In genomic region chr12:109983432-109984142, GRCh38 we compare ENCODE assay signal across 27 cellular contexts. TPM values are rescaled to one million over a fixed set of nuclear protein-coding genes. Genes with fewer than 3 reads are reported as not detected.
A peak's percentile ranks its signal among the peaks of the same experiment; 100 is the strongest.
DNase-seq lines count a peak whose midpoint lies in the region; ATAC-seq and TF ChIP-seq lines count a peak whose summit lies in the region.
"Had no signal": no experiment of that assay in that cellular context is flagged by ENCODE, and none has a peak within 500 bp of the region (broad histone marks: within the 10 kb centered on the region; RNA-seq: fewer than 3 reads in every experiment).

No MANE protein-coding gene starts in this region.

- H3K4me3 ChIP-seq in heart right ventricle: no peak overlapping the region
- H3K4me3 ChIP-seq: gastrocnemius medialis, HAP-1, Peyer's patch, suprapubic skin had no signal

- peaks cover 7% of the 10 kb centered on the region for H3K9me3 Mint-ChIP-seq in activated CD8-positive, alpha-beta T cell treated with anti-CD3 and anti-CD28 coated beads for 36 hours
- no peaks in the 10 kb centered on the region for H3K9me3 Mint-ChIP-seq in activated CD8-positive, alpha-beta T cell treated with anti-CD3 and anti-CD28 coated beads, Interleukin-2, amount 10 ng/mL, durations not matched to agents 7 days and 5 days (ENCODE audit: insufficient read depth)
- H3K9me3 Mint-ChIP-seq in stimulated activated effector memory CD8-positive, alpha-beta T cell treated with anti-CD3 and anti-CD28 coated beads, Interleukin-12 subunit alpha, Interleukin-12 subunit beta, amount 100 ng/mL, for 72 hours: peaks cover 1% of the 10 kb centered on the region
- H3K9me3 Mint-ChIP-seq: CD4-positive, alpha-beta T cell; natural killer cell had no signal

- no peak for ATAC-seq in activated CD8-positive, alpha-beta T cell treated with anti-CD3 and anti-CD28 coated beads for 36 hours
- ATAC-seq in activated CD8-positive, alpha-beta T cell treated with anti-CD3 and anti-CD28 coated beads, Interleukin-2, amount 10 ng/mL, durations not matched to agents 7 days and 5 days: no peak
- ATAC-seq in T-helper 17 cell (no peak), heart right ventricle (peak in 6 of 8 donors; percentile 30 to 78 (median 60))
- no peak for ATAC-seq in stimulated activated effector memory CD8-positive, alpha-beta T cell treated with anti-CD3 and anti-CD28 coated beads, Interleukin-12 subunit alpha, Interleukin-12 subunit beta, amount 100 ng/mL, for 72 hours
- ATAC-seq: activated CD8-positive, alpha-beta memory T cell treated with anti-CD3 and anti-CD28 coated beads, Interleukin-2, amount 10 ng/mL, durations not matched to agents 7 days and 5 days; gastrocnemius medialis; natural killer cell had no signal

- WGBS in heart right ventricle, 2 donors: 67 to 84% methylated on average over 8 of the region's 8 CpGs

- no peaks in the 10 kb centered on the region for H3K27me3 Mint-ChIP-seq in activated CD8-positive, alpha-beta T cell treated with anti-CD3 and anti-CD28 coated beads for 36 hours
- no peaks in the 10 kb centered on the region for H3K27me3 Mint-ChIP-seq in activated CD8-positive, alpha-beta T cell treated with anti-CD3 and anti-CD28 coated beads, Interleukin-2, amount 10 ng/mL, durations not matched to agents 7 days and 5 days (ENCODE audit: low read depth)
- H3K27me3 Mint-ChIP-seq in T-helper 17 cell: no peaks in the 10 kb centered on the region
- H3K27me3 Mint-ChIP-seq: activated CD8-positive, alpha-beta memory T cell treated with anti-CD3 and anti-CD28 coated beads, Interleukin-2, amount 10 ng/mL, durations not matched to agents 7 days and 5 days; activated naive CD8-positive, alpha-beta T cell treated with anti-CD3 and anti-CD28 coated beads, Interleukin-2, amount 10 ng/mL, durations not matched to agents 7 days and 5 days; CD4-positive, alpha-beta T cell had no signal

- POLR2A ChIA-PET in activated CD8-positive, alpha-beta T cell treated with anti-CD3 and anti-CD28 coated beads for 36 hours (lab: Charles Lee): interaction anchor here (1.7 to 3.4 kb wide), 2 partner anchors 9 to 12 kb away, joined by 8 to 16 read pairs; partner anchors contain the start of gene GIT2
- POLR2A ChIA-PET in activated CD8-positive, alpha-beta T cell treated with anti-CD3 and anti-CD28 coated beads, Interleukin-2, amount 10 ng/mL, durations not matched to agents 7 days and 5 days (lab: Charles Lee): no interaction called here

- CTCF ChIA-PET in activated CD8-positive, alpha-beta T cell treated with anti-CD3 and anti-CD28 coated beads for 36 hours (lab: Charles Lee): no interaction called here
- CTCF ChIA-PET in activated CD8-positive, alpha-beta T cell treated with anti-CD3 and anti-CD28 coated beads, Interleukin-2, amount 10 ng/mL, durations not matched to agents 7 days and 5 days (lab: Charles Lee): no interaction called here

- H3K4me1 Mint-ChIP-seq in activated CD8-positive, alpha-beta T cell treated with anti-CD3 and anti-CD28 coated beads for 36 hours (ENCODE audit: low read depth): peaks cover 58% of the 10 kb centered on the region
- peaks cover 36% of the 10 kb centered on the region for H3K4me1 Mint-ChIP-seq in activated CD8-positive, alpha-beta T cell treated with anti-CD3 and anti-CD28 coated beads, Interleukin-2, amount 10 ng/mL, durations not matched to agents 7 days and 5 days (ENCODE audit: low read depth)
- peaks cover 16% of the 10 kb centered on the region for H3K4me1 Mint-ChIP-seq in T-helper 17 cell
- H3K4me1 Mint-ChIP-seq in stimulated activated effector memory CD8-positive, alpha-beta T cell treated with anti-CD3 and anti-CD28 coated beads, Interleukin-12 subunit alpha, Interleukin-12 subunit beta, amount 100 ng/mL, for 72 hours: peaks cover 33% of the 10 kb centered on the region

- H3K4me3 Mint-ChIP-seq in activated CD8-positive, alpha-beta T cell treated with anti-CD3 and anti-CD28 coated beads for 36 hours: no peak overlapping the region
- no peak overlapping the region for H3K4me3 Mint-ChIP-seq in activated CD8-positive, alpha-beta T cell treated with anti-CD3 and anti-CD28 coated beads, Interleukin-2, amount 10 ng/mL, durations not matched to agents 7 days and 5 days
- H3K4me3 Mint-ChIP-seq in T-helper 17 cell: no peak overlapping the region
- H3K4me3 Mint-ChIP-seq in stimulated activated effector memory CD8-positive, alpha-beta T cell treated with anti-CD3 and anti-CD28 coated beads, Interleukin-12 subunit alpha, Interleukin-12 subunit beta, amount 100 ng/mL, for 72 hours: no peak overlapping the region
- H3K4me3 Mint-ChIP-seq: activated CD8-positive, alpha-beta memory T cell treated with anti-CD3 and anti-CD28 coated beads, Interleukin-2, amount 10 ng/mL, durations not matched to agents 7 days and 5 days; activated naive CD8-positive, alpha-beta T cell treated with anti-CD3 and anti-CD28 coated beads, Interleukin-2, amount 10 ng/mL, durations not matched to agents 7 days and 5 days; CD4-positive, alpha-beta T cell; natural killer cell had no signal

- H3K27ac ChIP-seq in heart right ventricle (peak overlapping the region in 1 of 10 donors; percentile 72), substantia nigra (ENCODE audit: low read depth, low read length, poor library complexity, severe bottlenecking) (no peak overlapping the region)
- H3K27ac ChIP-seq: gastrocnemius medialis, Peyer's patch, suprapubic skin had no signal

- H3K36me3 ChIP-seq in heart right ventricle: peaks cover 0 to 100% (median 67%) of the 10 kb centered on the region in 9 donors

- no peak for DNase-seq in activated CD8-positive, alpha-beta T cell treated with anti-CD3 and anti-CD28 coated beads for 36 hours
- no peak for DNase-seq in activated CD8-positive, alpha-beta T cell treated with anti-CD3 and anti-CD28 coated beads, Interleukin-2, amount 10 ng/mL, durations not matched to agents 7 days and 5 days
- DNase-seq in T-helper 17 cell (no peak), heart right ventricle (no peak), SKM-1 (lab: John Stamatoyannopoulos, UW; ENCODE audit: unreplicated experiment) (no peak), SHP77 treated with DMSO at 0.1 percent for 48 hours (lab: John Stamatoyannopoulos, UW) (no peak), substantia nigra (lab: John Stamatoyannopoulos, UW) (no peak)
- DNase-seq in stimulated activated effector memory CD8-positive, alpha-beta T cell treated with anti-CD3 and anti-CD28 coated beads, Interleukin-12 subunit alpha, Interleukin-12 subunit beta, amount 100 ng/mL, for 72 hours (ENCODE audit: low spot score in 2 of 2): no peak
- DNase-seq: activated CD4-positive, alpha-beta T cell treated with anti-CD3 and anti-CD28 coated beads for 1 hour; activated CD8-positive, alpha-beta memory T cell treated with anti-CD3 and anti-CD28 coated beads, Interleukin-2, amount 10 ng/mL, durations not matched to agents 7 days and 5 days; activated naive CD8-positive, alpha-beta T cell treated with anti-CD3 and anti-CD28 coated beads, Interleukin-2, amount 10 ng/mL, durations not matched to agents 7 days and 5 days; CD4-positive, alpha-beta T cell; cerebellar nuclear complex; gastrocnemius medialis; KG1; MM.1S; natural killer cell; NCI-H1436; NCI-H2081 treated with DMSO at 0.1 percent for 48 hours; NCI-H226; NCI-H69; occipital lobe; Peyer's patch; small intestine; stimulated activated CD4-positive, alpha-beta T cell treated with anti-CD3 and anti-CD28 coated beads, Interleukin-2, amount 100 ng/mL, for 24 hours had no signal

- H3K36me3 Mint-ChIP-seq in activated CD8-positive, alpha-beta T cell treated with anti-CD3 and anti-CD28 coated beads for 36 hours (ENCODE audit: low read depth): peaks cover 73% of the 10 kb centered on the region
- H3K36me3 Mint-ChIP-seq in activated CD8-positive, alpha-beta T cell treated with anti-CD3 and anti-CD28 coated beads, Interleukin-2, amount 10 ng/mL, durations not matched to agents 7 days and 5 days (ENCODE audit: low read depth): peaks cover 70% of the 10 kb centered on the region
- peaks cover 13% of the 10 kb centered on the region for H3K36me3 Mint-ChIP-seq in T-helper 17 cell (ENCODE audit: low read depth)
- peaks cover 100% of the 10 kb centered on the region for H3K36me3 Mint-ChIP-seq in stimulated activated effector memory CD8-positive, alpha-beta T cell treated with anti-CD3 and anti-CD28 coated beads, Interleukin-12 subunit alpha, Interleukin-12 subunit beta, amount 100 ng/mL, for 72 hours

- peaks cover 0 to 39% (median 0%) of the 10 kb centered on the region in 9 donors for H3K4me1 ChIP-seq in heart right ventricle
- H3K4me1 ChIP-seq: gastrocnemius medialis, HAP-1, Peyer's patch, suprapubic skin had no signal

- no peaks in the 10 kb centered on the region for H3K9me3 ChIP-seq in T-helper 17 cell (ENCODE audit: control insufficient read depth, low read length, poor library complexity, severe bottlenecking)
- H3K9me3 ChIP-seq in heart right ventricle: no peaks in the 10 kb centered on the region
- H3K9me3 ChIP-seq: gastrocnemius medialis, HAP-1, Peyer's patch, suprapubic skin had no signal

- intact Hi-C loops in activated CD8-positive, alpha-beta T cell treated with anti-CD3 and anti-CD28 coated beads for 36 hours (cut with micrococcal nuclease): no loop called here
- intact Hi-C loops in heart right ventricle (cut with DNase I): no loop called here

- TF ChIP-seq CTCF in activated CD8-positive, alpha-beta T cell treated with anti-CD3 and anti-CD28 coated beads for 36 hours (IDR thresholded peaks at IDR 0.05): no peak
- no peak for TF ChIP-seq CTCF in heart right ventricle (IDR thresholded peaks at IDR 0.05)

- H3K27ac Mint-ChIP-seq in activated CD8-positive, alpha-beta T cell treated with anti-CD3 and anti-CD28 coated beads for 36 hours: peak overlapping the region; percentile 44
- H3K27ac Mint-ChIP-seq in activated CD8-positive, alpha-beta T cell treated with anti-CD3 and anti-CD28 coated beads, Interleukin-2, amount 10 ng/mL, durations not matched to agents 7 days and 5 days: no peak overlapping the region
- H3K27ac Mint-ChIP-seq in T-helper 17 cell: peak overlapping the region; percentile 94
- peak overlapping the region; percentile 40 for H3K27ac Mint-ChIP-seq in stimulated activated effector memory CD8-positive, alpha-beta T cell treated with anti-CD3 and anti-CD28 coated beads, Interleukin-12 subunit alpha, Interleukin-12 subunit beta, amount 100 ng/mL, for 72 hours
- H3K27ac Mint-ChIP-seq: activated CD8-positive, alpha-beta memory T cell treated with anti-CD3 and anti-CD28 coated beads, Interleukin-2, amount 10 ng/mL, durations not matched to agents 7 days and 5 days; activated naive CD8-positive, alpha-beta T cell treated with anti-CD3 and anti-CD28 coated beads, Interleukin-2, amount 10 ng/mL, durations not matched to agents 7 days and 5 days; CD4-positive, alpha-beta T cell; natural killer cell had no signal

- no peaks in the 10 kb centered on the region for H3K27me3 ChIP-seq in heart right ventricle
- H3K27me3 ChIP-seq: gastrocnemius medialis, Peyer's patch, suprapubic skin had no signal

RNA-seq across cellular contexts. Expression of gene GIT2, which starts 12.6 kb away (rescaled TPM):
- 10 to 100 TPM; 49.2 to 49.6 TPM for total RNA-seq in activated CD8-positive, alpha-beta T cell treated with anti-CD3 and anti-CD28 coated beads for 36 hours
- total RNA-seq in activated CD8-positive, alpha-beta T cell treated with anti-CD3 and anti-CD28 coated beads, Interleukin-2, amount 10 ng/mL, durations not matched to agents 7 days and 5 days: 10 to 100 TPM; 86.6 to 87.7 TPM
- 10 to 100 TPM; 84.9 to 95.9 TPM for total RNA-seq in T-helper 17 cell
- 10 to 100 TPM; 31.7 to 44.9 (median 40.1) TPM for total RNA-seq in heart right ventricle
- 10 to 100 TPM; 17.8 to 21.5 TPM for polyA plus RNA-seq in heart right ventricle

RNA-seq across cellular contexts. Expression of gene ANKRD13A, which starts 15.6 kb away (rescaled TPM):
- 10 to 100 TPM; 33.4 to 37.5 TPM for total RNA-seq in activated CD8-positive, alpha-beta T cell treated with anti-CD3 and anti-CD28 coated beads for 36 hours
- 10 to 100 TPM; 76.0 to 78.1 TPM for total RNA-seq in activated CD8-positive, alpha-beta T cell treated with anti-CD3 and anti-CD28 coated beads, Interleukin-2, amount 10 ng/mL, durations not matched to agents 7 days and 5 days
- 10 to 100 TPM; 78.8 to 87.5 TPM for total RNA-seq in T-helper 17 cell
- total RNA-seq in heart right ventricle: 10 to 100 TPM; 15.3 to 29.0 (median 18.6) TPM
- 10 to 100 TPM; 14.0 to 25.7 TPM for polyA plus RNA-seq in heart right ventricle

Comparison
In these comparisons a context has a peak if more than half of its experiments do, and no peak if none do; other contexts are left out.
1. ATAC-seq: peak in heart right ventricle (6 of 8); none in activated CD8-positive, alpha-beta T cell treated with anti-CD3 and anti-CD28 coated beads for 36 hours (single experiment), activated CD8-positive, alpha-beta T cell treated with anti-CD3 and anti-CD28 coated beads, Interleukin-2, amount 10 ng/mL, durations not matched to agents 7 days and 5 days (single experiment), T-helper 17 cell (single experiment) and stimulated activated effector memory CD8-positive, alpha-beta T cell treated with anti-CD3 and anti-CD28 coated beads, Interleukin-12 subunit alpha, Interleukin-12 subunit beta, amount 100 ng/mL, for 72 hours (single experiment).